8 cellular contexts compared by ENCODE assay signal in genomic region chr1:3530931-3531818, GRCh38.
DNase-seq lines count a peak whose midpoint lies in the region; ATAC-seq, FAIRE-seq and TF ChIP-seq lines count a peak whose summit lies in the region.

No MANE protein-coding gene starts in this region.

- H3K27ac ChIP-seq in A549 (peak overlapping the region; percentile 79 to 95), left ventricle myocardium inferior (replicated peaks) (peak overlapping the region; percentile 89), urinary bladder (ENCODE audit: low read depth) (peak overlapping the region; percentile 77)

- no peak for FAIRE-seq in A549 (lab: Jason Lieb, UNC)

- H3K27me3 ChIP-seq in left ventricle myocardium inferior (ENCODE audit: low read depth): peaks cover 13% of the 10 kb centered on the region

- intact Hi-C loops in left ventricle myocardium inferior (cut with micrococcal nuclease): no loop called here

- H3K36me3 Mint-ChIP-seq in activated naive CD8-positive, alpha-beta T cell treated with anti-CD3 and anti-CD28 coated beads for 36 hours: no peaks in the 10 kb centered on the region

- peak; percentile 67 to 74 for DNase-seq in A549 (ENCODE audit: low read depth in 1 of 2, low spot score in 1 of 2)
- peak; percentile 31 for DNase-seq in HS-27A (ENCODE audit: low read depth)
- DNase-seq in SKM-1 (lab: John Stamatoyannopoulos, UW; ENCODE audit: unreplicated experiment): peak; percentile 56
- DNase-seq in activated naive CD8-positive, alpha-beta T cell treated with anti-CD3 and anti-CD28 coated beads for 36 hours: peak; percentile 78
- peak; percentile 82 for DNase-seq in left ventricle myocardium inferior
- DNase-seq in renal cortical epithelial cell (ENCODE audit: low read depth): peak; percentile 21

- no peak for TF ChIP-seq EP300 in A549 (IDR thresholded peaks at IDR 0.05)

- peak; percentile 74 for ATAC-seq in A549
- no peak for ATAC-seq in HG02759 (IDR thresholded peaks at IDR 0.05; ENCODE audit: unreplicated experiment)

- CTCF ChIA-PET in A549 (lab: Yijun Ruan, JAX): interaction anchor here (0.6 to 3.4 kb wide), 4 partner anchors 14 to 78 kb away, joined by 3 to 10 read pairs (median 6); no protein-coding TSS in a partner anchor

- peak; percentile 48 for TF ChIP-seq POLR2A in A549 (IDR thresholded peaks at IDR 0.05; ENCODE audit: low read length)

- H3K4me3 Mint-ChIP-seq in activated naive CD8-positive, alpha-beta T cell treated with anti-CD3 and anti-CD28 coated beads for 36 hours: peak overlapping the region; percentile 87

- POLR2A ChIA-PET in A549 (lab: Yijun Ruan, JAX): interaction anchor here (1.1 kb wide), 1 partner anchor 11 kb away, joined by 5 read pairs; no protein-coding TSS in a partner anchor

- peak overlapping the region; percentile 100 for H3K4me2 ChIP-seq in A549

- TF ChIP-seq CTCF in A549 (IDR thresholded peaks at IDR 0.05) (no peak), left ventricle myocardium inferior (IDR thresholded peaks at IDR 0.05; ENCODE audit: borderline replicate concordance) (no peak)

- no peaks in the 10 kb centered on the region for H3K9me3 Mint-ChIP-seq in activated naive CD8-positive, alpha-beta T cell treated with anti-CD3 and anti-CD28 coated beads for 36 hours

- peak overlapping the region; percentile 89 for H3K4me3 ChIP-seq in A549
- H3K4me3 ChIP-seq in left ventricle myocardium inferior: peak overlapping the region; percentile 80
- peak overlapping the region; percentile 64 for H3K4me3 ChIP-seq in urinary bladder (ENCODE audit: low read depth, low read length)

- H3K27me3 Mint-ChIP-seq in activated naive CD8-positive, alpha-beta T cell treated with anti-CD3 and anti-CD28 coated beads for 36 hours: no peaks in the 10 kb centered on the region

- H3K4me1 Mint-ChIP-seq in activated naive CD8-positive, alpha-beta T cell treated with anti-CD3 and anti-CD28 coated beads for 36 hours: peaks cover 6% of the 10 kb centered on the region

- H3K9me3 ChIP-seq in A549: no peaks in the 10 kb centered on the region
- H3K9me3 ChIP-seq in left ventricle myocardium inferior (replicated peaks): no peaks in the 10 kb centered on the region

- no peaks in the 10 kb centered on the region for H3K36me3 ChIP-seq in left ventricle myocardium inferior
- no peaks in the 10 kb centered on the region for H3K36me3 ChIP-seq in urinary bladder (ENCODE audit: insufficient read depth)

- 8% methylated on average over 8 of the region's 96 CpGs for WGBS in A549 (ENCODE audit: missing lambda C conversion rate)
- 1% methylated on average over 96 of the region's 96 CpGs for WGBS in urinary bladder

- no peak for TF ChIP-seq RAD21 in A549 (conservative IDR thresholded peaks at IDR 0.05 in 1 of 2, IDR thresholded peaks at IDR 0.05 in 1 of 2)

- peak overlapping the region; percentile 70 for H3K27ac Mint-ChIP-seq in activated naive CD8-positive, alpha-beta T cell treated with anti-CD3 and anti-CD28 coated beads for 36 hours

- H3K4me1 ChIP-seq in A549: peaks cover 12% of the 10 kb centered on the region; the same call in 1 of the 3 replicates
- peaks cover 40% of the 10 kb centered on the region for H3K4me1 ChIP-seq in left ventricle myocardium inferior
- no peaks in the 10 kb centered on the region for H3K4me1 ChIP-seq in urinary bladder (ENCODE audit: insufficient read depth)

TF ChIP-seq in A549, 52 proteins besides CTCF, POLR2A, EP300 and RAD21:
- TF ChIP-seq ZSCAN20 (CRISPR knock-in tag; IDR thresholded peaks at IDR 0.05): no peak
- TF ChIP-seq HOXA7 (CRISPR knock-in tag; IDR thresholded peaks at IDR 0.05): no peak
- peak; percentile 55; the same call in 1 of the 3 replicates for TF ChIP-seq BCL3 (IDR thresholded peaks at IDR 0.05)
- peak in 1 of 2 experiments; percentile 39; a peak in 1 of 5 replicates for TF ChIP-seq JUN (IDR thresholded peaks at IDR 0.05)

Comparison
In these comparisons a context has a peak if more than half of its experiments do, and no peak if none do; other contexts are left out.
1. DNase-seq: peak in every context shown above with its lines; median percentile 82 in left ventricle myocardium inferior; 78 in activated naive CD8-positive, alpha-beta T cell treated with anti-CD3 and anti-CD28 coated beads for 36 hours; 70 in A549; 56 in SKM-1; 31 in HS-27A; 21 in renal cortical epithelial cell.